In genomic region chr3:197957775-197958103, GRCh38 we compare ENCODE assay signal across 11 cellular contexts. TPM values are rescaled to one million over a fixed set of nuclear protein-coding genes. Genes with fewer than 3 reads are reported as not detected.
DNase-seq lines count a peak whose midpoint lies in the region; ATAC-seq, FAIRE-seq and TF ChIP-seq lines count a peak whose summit lies in the region.
"Had no signal": no experiment of that assay in that cellular context is flagged by ENCODE, and none has a peak within 500 bp of the region (broad histone marks: within the 10 kb centered on the region; RNA-seq: fewer than 3 reads in every experiment).

No MANE protein-coding gene starts in this region.

- peaks cover 35% of the 10 kb centered on the region for H3F3A ChIP-seq in PC-3 (ENCODE audit: low read length, unreplicated experiment)

- H3K9ac ChIP-seq in PC-3 (ENCODE audit: low read length), result no peak overlapping the region

- no peak for TF ChIP-seq EP300 in upper lobe of left lung (IDR thresholded peaks at IDR 0.05)

- CTCF ChIA-PET in activated CD4-positive, alpha-beta memory T cell treated with anti-CD3 and anti-CD28 coated beads, Interleukin-2, amount 10 ng/mL, durations not matched to agents 7 days and 5 days (lab: Charles Lee), result no interaction called here
- CTCF ChIA-PET in PC-3 (lab: Charles Lee), result no interaction called here

- peaks cover 59% of the 10 kb centered on the region for H3K36me3 Mint-ChIP-seq in activated CD4-positive, alpha-beta memory T cell treated with anti-CD3 and anti-CD28 coated beads, Interleukin-2, amount 10 ng/mL, durations not matched to agents 7 days and 5 days (ENCODE audit: low read depth)
- no peaks in the 10 kb centered on the region for H3K36me3 Mint-ChIP-seq in glutamatergic neuron (ENCODE audit: unreplicated experiment)

- H3K4me2 ChIP-seq in PC-3 (ENCODE audit: low read length), result no peak overlapping the region

- no TSS peak for BruUV-seq in PC-3 (replicated peaks; lab: Mats Ljungman, UMichigan)

- H3K4me3 ChIP-seq in cardiac muscle cell (no peak overlapping the region), lower lobe of right lung (peak overlapping the region; percentile 5), upper lobe of left lung (peak overlapping the region in 1 of 4 donors; percentile 10), small intestine (ENCODE audit: low read depth in 1 of 2, low read length in 2 of 2) (no peak overlapping the region), PC-3 (ENCODE audit: low read length) (no peak overlapping the region)

- no peak for TF ChIP-seq POLR2A in upper lobe of left lung (IDR thresholded peaks at IDR 0.05)

- H3K4me1 ChIP-seq in cardiac muscle cell (ENCODE audit: low read depth) (peaks cover 18% of the 10 kb centered on the region), lower lobe of right lung (peaks cover 57% of the 10 kb centered on the region), upper lobe of left lung (peaks cover 47 to 60% (median 48%) of the 10 kb centered on the region in 4 donors), small intestine (ENCODE audit: control insufficient read depth in 2 of 2, insufficient read depth in 1 of 2, low read depth in 1 of 2, low read length in 1 of 2) (peaks cover 5 to 12% of the 10 kb centered on the region in 2 donors), PC-3 (ENCODE audit: insufficient read depth, low read length) (peaks cover 26% of the 10 kb centered on the region)

- WGBS in upper lobe of left lung, 2 donors, result 57 to 59% methylated on average over 5 of the region's 5 CpGs
- WGBS in small intestine, 3 donors, result 79 to 90% (median 84%) methylated on average over 5 of the region's 5 CpGs

- no peaks in the 10 kb centered on the region for H3K27me3 Mint-ChIP-seq in activated CD4-positive, alpha-beta memory T cell treated with anti-CD3 and anti-CD28 coated beads, Interleukin-2, amount 10 ng/mL, durations not matched to agents 7 days and 5 days
- no peaks in the 10 kb centered on the region for H3K27me3 Mint-ChIP-seq in glutamatergic neuron (ENCODE audit: unreplicated experiment)

- H3K27ac ChIP-seq in cardiac muscle cell, result peak overlapping the region; percentile 57
- H3K27ac ChIP-seq in lower lobe of right lung, result peak overlapping the region; percentile 78
- H3K27ac ChIP-seq in upper lobe of left lung, result peak overlapping the region; percentile 77 to 86 (median 80)
- H3K27ac ChIP-seq in small intestine (ENCODE audit: low read depth in 1 of 2, low read length in 1 of 2), result peak overlapping the region in 1 of 2 donors; percentile 85
- no peak overlapping the region for H3K27ac ChIP-seq in PC-3 (ENCODE audit: low read length)

- intact Hi-C loops in left cardiac atrium (cut with DNase I) (no loop called here), lower lobe of right lung (cut with DNase I) (no loop called here), PC-3 (cut with micrococcal nuclease) (no loop called here)

- peaks cover 32% of the 10 kb centered on the region for H4K20me1 ChIP-seq in PC-3 (ENCODE audit: low read length)

- FAIRE-seq in small intestine (lab: Jason Lieb, UNC), result no peak
- FAIRE-seq: colon had no signal

- H3K9me3 ChIP-seq in cardiac muscle cell (ENCODE audit: low read depth) (no peaks in the 10 kb centered on the region), lower lobe of right lung (no peaks in the 10 kb centered on the region), upper lobe of left lung (no peaks in the 10 kb centered on the region), small intestine (ENCODE audit: control insufficient read depth, low read depth) (no peaks in the 10 kb centered on the region), PC-3 (ENCODE audit: low read length) (no peaks in the 10 kb centered on the region)

- H3K27ac Mint-ChIP-seq in activated CD4-positive, alpha-beta memory T cell treated with anti-CD3 and anti-CD28 coated beads, Interleukin-2, amount 10 ng/mL, durations not matched to agents 7 days and 5 days, result peak overlapping the region; percentile 38
- H3K27ac Mint-ChIP-seq in glutamatergic neuron (ENCODE audit: unreplicated experiment), result no peak overlapping the region

- no peak overlapping the region for H3K4me3 Mint-ChIP-seq in activated CD4-positive, alpha-beta memory T cell treated with anti-CD3 and anti-CD28 coated beads, Interleukin-2, amount 10 ng/mL, durations not matched to agents 7 days and 5 days
- no peak overlapping the region for H3K4me3 Mint-ChIP-seq in glutamatergic neuron (ENCODE audit: unreplicated experiment)

- POLR2A ChIA-PET in activated CD4-positive, alpha-beta memory T cell treated with anti-CD3 and anti-CD28 coated beads, Interleukin-2, amount 10 ng/mL, durations not matched to agents 7 days and 5 days (lab: Charles Lee), result interaction anchor here (1.2 to 5.6 kb wide), 2 partner anchors 8 to 123 kb away, joined by 5 to 50 read pairs; partner anchors contain the start of gene RPL35A
- POLR2A ChIA-PET in PC-3 (lab: Charles Lee; ENCODE audit: unreplicated experiment), result no interaction called here

- ATAC-seq in left cardiac atrium (no peak), lower lobe of right lung (peak; percentile 1 to 11), upper lobe of left lung (ENCODE audit: low FRiP score in 2 of 2) (peak in 1 of 2 donors; percentile 1), PC-3 (no peak)

- no peaks in the 10 kb centered on the region for H3K9me3 Mint-ChIP-seq in activated CD4-positive, alpha-beta memory T cell treated with anti-CD3 and anti-CD28 coated beads, Interleukin-2, amount 10 ng/mL, durations not matched to agents 7 days and 5 days
- peaks cover 9% of the 10 kb centered on the region for H3K9me3 Mint-ChIP-seq in glutamatergic neuron (ENCODE audit: unreplicated experiment)

- peaks cover 26% of the 10 kb centered on the region for H3K79me2 ChIP-seq in PC-3 (ENCODE audit: low read length)

- no peak overlapping the region for H2AFZ ChIP-seq in PC-3 (ENCODE audit: low read length)

- TF ChIP-seq CTCF in cardiac muscle cell (IDR thresholded peaks at IDR 0.05; ENCODE audit: low read depth, low read length) (no peak), lower lobe of right lung (IDR thresholded peaks at IDR 0.05) (no peak), upper lobe of left lung (IDR thresholded peaks at IDR 0.05) (no peak), PC-3 (conservative IDR thresholded peaks at IDR 0.05; ENCODE audit: low read depth, low read length) (no peak), glutamatergic neuron (IDR thresholded peaks at IDR 0.05; ENCODE audit: partially characterized antibody, unreplicated experiment) (no peak)

- DNase-seq in cardiac muscle cell (ENCODE audit: low read depth in 1 of 2, low spot score in 1 of 2) (no peak), left cardiac atrium (no peak), lower lobe of right lung (no peak), upper lobe of left lung (no peak), small intestine (no peak), PC-3 (no peak), glutamatergic neuron (no peak)
- no peak for DNase-seq in activated CD4-positive, alpha-beta memory T cell treated with anti-CD3 and anti-CD28 coated beads, Interleukin-2, amount 10 ng/mL, durations not matched to agents 7 days and 5 days
- DNase-seq: KG1, T-helper 1 cell had no signal

- H3K4me1 Mint-ChIP-seq in activated CD4-positive, alpha-beta memory T cell treated with anti-CD3 and anti-CD28 coated beads, Interleukin-2, amount 10 ng/mL, durations not matched to agents 7 days and 5 days, result peaks cover 76% of the 10 kb centered on the region
- H3K4me1 Mint-ChIP-seq in glutamatergic neuron (ENCODE audit: low read depth, unreplicated experiment), result peaks cover 17% of the 10 kb centered on the region

- no peaks in the 10 kb centered on the region for H3K9me2 ChIP-seq in PC-3 (replicated peaks; ENCODE audit: low read length)

- no peaks in the 10 kb centered on the region for H3K27me3 ChIP-seq in cardiac muscle cell
- no peaks in the 10 kb centered on the region for H3K27me3 ChIP-seq in lower lobe of right lung (ENCODE audit: low read depth)
- no peaks in the 10 kb centered on the region for H3K27me3 ChIP-seq in upper lobe of left lung
- H3K27me3 ChIP-seq in small intestine (ENCODE audit: control insufficient read depth in 2 of 2, insufficient read depth in 2 of 2, low read length in 2 of 2), result no peaks in the 10 kb centered on the region
- H3K27me3 ChIP-seq in PC-3 (ENCODE audit: low read length), result no peaks in the 10 kb centered on the region

- peaks cover 36% of the 10 kb centered on the region for H3K36me3 ChIP-seq in cardiac muscle cell
- H3K36me3 ChIP-seq in lower lobe of right lung, result peaks cover 45% of the 10 kb centered on the region
- H3K36me3 ChIP-seq in upper lobe of left lung, result peaks cover 26 to 44% (median 36%) of the 10 kb centered on the region in 4 donors
- H3K36me3 ChIP-seq in small intestine (ENCODE audit: control insufficient read depth in 2 of 2, insufficient read depth in 2 of 2, low read length in 2 of 2), result peaks cover 19 to 20% of the 10 kb centered on the region in 2 donors
- peaks cover 40% of the 10 kb centered on the region for H3K36me3 ChIP-seq in PC-3 (ENCODE audit: low read depth, low read length)

RNA-seq across cellular contexts. Expression of gene LMLN, which starts 2.3 kb away (rescaled TPM):
- 3.9 and 7.7 TPM in 2 replicates for total RNA-seq in cardiac muscle cell
- polyA plus RNA-seq in cardiac muscle cell, result 4.9 and 7.5 TPM in 2 replicates
- 1 to 10 TPM; 6.9 to 7.0 TPM for total RNA-seq in left cardiac atrium
- total RNA-seq in activated CD4-positive, alpha-beta memory T cell treated with anti-CD3 and anti-CD28 coated beads, Interleukin-2, amount 10 ng/mL, durations not matched to agents 7 days and 5 days, result 1 to 10 TPM; 2.3 to 3.0 TPM
- total RNA-seq in lower lobe of right lung, result 12.3 TPM
- 10 to 100 TPM in 1 of 6 donors, 1 to 10 TPM in 5; 4.2 to 11.3 (median 9.0) TPM for total RNA-seq in upper lobe of left lung
- 1 to 10 TPM in 1 of 3 donors, under 1 TPM in 2; 0.22 to 1.7 (median 0.27) TPM for polyA plus RNA-seq in small intestine
- 3.7 and 7.5 TPM in 2 replicates for total RNA-seq in PC-3 (2014; rRNA removed)
- total RNA-seq in glutamatergic neuron (ENCODE audit: unreplicated experiment), result 3.7 TPM

RNA-seq across cellular contexts. Expression of gene RPL35A, which starts 7.7 kb away (rescaled TPM):
- 907 and 984 TPM in 2 replicates for total RNA-seq in cardiac muscle cell
- 845 and 927 TPM in 2 replicates for polyA plus RNA-seq in cardiac muscle cell
- total RNA-seq in left cardiac atrium, result 100 to 1,000 TPM; 716 to 727 TPM
- total RNA-seq in activated CD4-positive, alpha-beta memory T cell treated with anti-CD3 and anti-CD28 coated beads, Interleukin-2, amount 10 ng/mL, durations not matched to agents 7 days and 5 days, result 100 to 1,000 TPM; 931 to 944 TPM
- 692 TPM for total RNA-seq in lower lobe of right lung
- total RNA-seq in upper lobe of left lung, result 100 to 1,000 TPM in 5 of 6 donors, 10 to 100 TPM in 1; 80.7 to 771 (median 420) TPM
- 1,000 to 10,000 TPM; 1,252 to 2,127 (median 1,750) TPM for polyA plus RNA-seq in small intestine
- 766 and 875 TPM in 2 replicates for total RNA-seq in PC-3 (2014; rRNA removed)
- total RNA-seq in glutamatergic neuron (ENCODE audit: unreplicated experiment), result 728 TPM

Comparison
In these comparisons a context has a peak if more than half of its experiments do, and no peak if none do; other contexts are left out.
1. ATAC-seq: peak in lower lobe of right lung (2 of 2); none in left cardiac atrium (0 of 2) and PC-3 (single experiment).